In the genomic region with DNA sequence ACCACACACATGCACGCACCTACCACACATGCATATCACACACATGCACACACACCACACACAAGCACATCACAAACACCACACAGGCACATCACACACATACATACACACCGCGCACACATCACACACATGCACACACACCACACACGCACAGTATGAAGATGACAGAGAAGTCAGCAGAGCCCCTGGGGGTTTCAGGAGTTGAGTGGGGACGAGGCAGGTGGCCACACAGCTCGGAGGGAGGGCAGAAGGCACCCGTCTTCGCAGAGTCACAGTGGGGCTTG, we compare ENCODE assay signal across 31 cellular contexts.
"Had no signal": no experiment of that assay in that cellular context is flagged by ENCODE, and none has a peak within 500 bp of the region (broad histone marks: within the 10 kb centered on the region; RNA-seq: fewer than 3 reads in every experiment).

No MANE protein-coding gene starts in this region.

- H3K36me3 ChIP-seq: adrenal gland, breast epithelium, MG63 had no signal

- H3K9me3 Mint-ChIP-seq: activated CD4-positive, alpha-beta T cell treated with anti-CD3 and anti-CD28 coated beads, Interleukin-2, amount 10 ng/mL, durations not matched to agents 7 days and 5 days; activated naive CD4-positive, alpha-beta T cell treated with anti-CD3 and anti-CD28 coated beads for 36 hours; activated naive CD4-positive, alpha-beta T cell treated with anti-CD3 and anti-CD28 coated beads, Interleukin-2, amount 50 U/mL, for 72 hours; activated T-cell treated with anti-CD3 and anti-CD28 coated beads, Interleukin-2, amount 50 U/mL, for 24 hours; activated T-helper 2 cell treated with anti-CD3 and anti-CD28 coated beads, Interferon-gamma antibody, Interleukin-2, Interleukin-4, amounts not matched to agents 10 μg/mL and 5 μg/mL and 100 μg/mL, durations not matched to agents 14 hours and 24 hours and 36 hours had no signal

- H3K36me3 Mint-ChIP-seq: activated naive CD4-positive, alpha-beta T cell treated with anti-CD3 and anti-CD28 coated beads, Interleukin-2, amount 50 U/mL, for 72 hours had no signal

- H3K27ac ChIP-seq: adrenal gland, body of pancreas, breast epithelium, SJCRH30, SK-N-MC had no signal

- H3K9me3 ChIP-seq: adrenal gland, body of pancreas, breast epithelium, MG63, SJCRH30 had no signal

- H3K27me3 Mint-ChIP-seq: activated CD4-positive, alpha-beta T cell treated with anti-CD3 and anti-CD28 coated beads for 36 hours; activated CD4-positive, alpha-beta T cell treated with anti-CD3 and anti-CD28 coated beads, Interleukin-2, amount 10 ng/mL, durations not matched to agents 7 days and 5 days; activated T-cell treated with anti-CD3 and anti-CD28 coated beads, Interleukin-2, amount 50 U/mL, for 24 hours had no signal

- FAIRE-seq: astrocyte had no signal

- H3K4me1 ChIP-seq: body of pancreas, breast epithelium had no signal

- H3K27me3 ChIP-seq: adrenal gland, body of pancreas, breast epithelium, MG63, SJCRH30 had no signal

- H3K4me3 ChIP-seq: adrenal gland, body of pancreas, breast epithelium, MG63, SJCRH30, SK-N-MC had no signal

- H3K27ac Mint-ChIP-seq: activated CD4-positive, alpha-beta T cell treated with anti-CD3 and anti-CD28 coated beads for 36 hours; activated CD4-positive, alpha-beta T cell treated with anti-CD3 and anti-CD28 coated beads, Interleukin-2, amount 10 ng/mL, durations not matched to agents 7 days and 5 days; activated CD8-positive, alpha-beta T cell treated with anti-CD3 and anti-CD28 coated beads, Interleukin-2, amount 10 ng/mL, durations not matched to agents 7 days and 5 days; activated naive CD4-positive, alpha-beta T cell treated with anti-CD3 and anti-CD28 coated beads for 36 hours; activated naive CD4-positive, alpha-beta T cell treated with anti-CD3 and anti-CD28 coated beads, Interleukin-2, amount 50 U/mL, for 72 hours; activated T-cell treated with anti-CD3 and anti-CD28 coated beads, Interleukin-2, amount 50 U/mL, for 24 hours; activated T-helper 2 cell treated with anti-CD3 and anti-CD28 coated beads, Interferon-gamma antibody, Interleukin-2, Interleukin-4, amounts not matched to agents 10 μg/mL and 5 μg/mL and 100 μg/mL, durations not matched to agents 14 hours and 24 hours and 36 hours had no signal

- DNase-seq: activated CD4-positive, alpha-beta T cell treated with anti-CD3 and anti-CD28 coated beads for 36 hours; activated CD4-positive, alpha-beta T cell treated with anti-CD3 and anti-CD28 coated beads, Interleukin-2, amount 10 ng/mL, durations not matched to agents 7 days and 5 days; activated CD4-positive, alpha-beta T cell treated with anti-CD3 and anti-CD28 coated beads, Interleukin-2, amount 50 U/mL, for 48 hours; activated CD8-positive, alpha-beta T cell treated with anti-CD3 and anti-CD28 coated beads, Interleukin-2, amount 10 ng/mL, durations not matched to agents 7 days and 5 days; activated gamma-delta T cell treated with Interleukin-2 at 50 U/mL for 16 hours; activated naive CD4-positive, alpha-beta T cell treated with anti-CD3 and anti-CD28 coated beads for 36 hours; activated T-cell treated with anti-CD3 and anti-CD28 coated beads, Interleukin-2, amount 50 U/mL, for 24 hours; adrenal gland; body of pancreas; Kasumi-1; MG63; NCI-H1048; NCI-H1105 treated with DMSO at 0.1 percent for 48 hours; NCI-H1436; NCI-H1694 treated with DMSO at 0.1 percent for 48 hours; NCI-H2029; NCI-H2107; NCI-H2171; NCI-H510A; NCI-H526; NCI-H748 treated with DMSO at 0.1 percent for 48 hours; NK-92 treated with Interleukin-12 subunit alpha and Interleukin-12 subunit beta, amount 100 ng/mL, for 24 hours; OCI-M1; Right ventricle myocardium superior; SJCRH30; T1000 had no signal

- H3K4me3 Mint-ChIP-seq: activated CD4-positive, alpha-beta T cell treated with anti-CD3 and anti-CD28 coated beads for 36 hours; activated CD4-positive, alpha-beta T cell treated with anti-CD3 and anti-CD28 coated beads, Interleukin-2, amount 10 ng/mL, durations not matched to agents 7 days and 5 days; activated CD8-positive, alpha-beta T cell treated with anti-CD3 and anti-CD28 coated beads, Interleukin-2, amount 10 ng/mL, durations not matched to agents 7 days and 5 days; activated naive CD4-positive, alpha-beta T cell treated with anti-CD3 and anti-CD28 coated beads for 36 hours; activated T-cell treated with anti-CD3 and anti-CD28 coated beads, Interleukin-2, amount 50 U/mL, for 24 hours had no signal
